1 cellular context compared by ENCODE assay signal in genomic region chr10:102917962-102918816, GRCh38.
TF ChIP-seq lines count a peak whose summit lies in the region.

CNNM2 (plus strand) TSS chr10:102918294; CDS start chr10:102918481, 187 bp downstream.

TF ChIP-seq in HepG2, 621 proteins besides CTCF, POLR2A, EP300 and RAD21 (continued from another document and continues in another):
- TF ChIP-seq MXD3 (CRISPR knock-in tag; IDR thresholded peaks at IDR 0.05) (no peak), CBX1 (IDR thresholded peaks at IDR 0.05; ENCODE audit: low read depth) (no peak), ARID4A (CRISPR knock-in tag; IDR thresholded peaks at IDR 0.05; ENCODE audit: borderline replicate concordance) (peak; percentile 77; the same call in 1 of the 2 replicates), ARNT (IDR thresholded peaks at IDR 0.05) (no peak), NBN (conservative IDR thresholded peaks at IDR 0.05) (no peak), ZNF749 (CRISPR knock-in tag; IDR thresholded peaks at IDR 0.05; ENCODE audit: borderline replicate concordance) (0 out of 2 replicates have a peak, but pooled peaks have one; percentile 38), NR2F1 (CRISPR knock-in tag; IDR thresholded peaks at IDR 0.05) (no peak), PITX1 (CRISPR knock-in tag; IDR thresholded peaks at IDR 0.05) (no peak), MYPOP (CRISPR knock-in tag; IDR thresholded peaks at IDR 0.05) (0 out of 2 replicates have a peak, but pooled peaks have one; percentile 26), TFDP1 (CRISPR knock-in tag; IDR thresholded peaks at IDR 0.05; ENCODE audit: borderline replicate concordance) (peak; percentile 75; the same call in 1 of the 2 replicates), ZBTB39 (CRISPR knock-in tag; IDR thresholded peaks at IDR 0.05) (no peak), DMTF1 (CRISPR knock-in tag; IDR thresholded peaks at IDR 0.05) (no peak), ZNF740 (CRISPR knock-in tag; IDR thresholded peaks at IDR 0.05) (peak; percentile 89), ZNF639 (CRISPR knock-in tag; conservative IDR thresholded peaks at IDR 0.05) (0 out of 2 replicates have a peak, but pooled peaks have one; percentile 15), ZFP41 (CRISPR knock-in tag; IDR thresholded peaks at IDR 0.05; ENCODE audit: borderline replicate concordance) (no peak), ZNF484 (CRISPR knock-in tag; IDR thresholded peaks at IDR 0.05; ENCODE audit: borderline replicate concordance, low read depth) (no peak), ZNF235 (CRISPR knock-in tag; IDR thresholded peaks at IDR 0.05; ENCODE audit: borderline replicate concordance) (no peak), KAT7 (CRISPR knock-in tag; IDR thresholded peaks at IDR 0.05; ENCODE audit: borderline replicate concordance) (no peak), ZC3H4 (CRISPR knock-in tag; IDR thresholded peaks at IDR 0.05; ENCODE audit: borderline replicate concordance) (no peak), RXRB (CRISPR knock-in tag; IDR thresholded peaks at IDR 0.05; ENCODE audit: borderline replicate concordance) (no peak; the same call in 1 of the 2 replicates), PAXIP1 (CRISPR knock-in tag; conservative IDR thresholded peaks at IDR 0.05) (no peak), HOXA3 (CRISPR knock-in tag; IDR thresholded peaks at IDR 0.05) (peak; percentile 99), ZNF20 (CRISPR knock-in tag; IDR thresholded peaks at IDR 0.05) (no peak), SMAD1 (CRISPR knock-in tag; IDR thresholded peaks at IDR 0.05; ENCODE audit: borderline replicate concordance, low read depth) (no peak; the same call in 1 of the 2 replicates), HNF1B (CRISPR knock-in tag; IDR thresholded peaks at IDR 0.05) (peak; percentile 73), ZNF616 (CRISPR knock-in tag; IDR thresholded peaks at IDR 0.05; ENCODE audit: low read depth) (peak; percentile 58; the same call in 1 of the 2 replicates), AGO1 (IDR thresholded peaks at IDR 0.05; ENCODE audit: low read depth, low read length, poor library complexity, severe bottlenecking) (no peak), ZBTB3 (CRISPR knock-in tag; IDR thresholded peaks at IDR 0.05; ENCODE audit: borderline replicate concordance, low read depth) (peak; percentile 28; the same call in 1 of the 2 replicates)
